8 cellular contexts compared by ENCODE assay signal in genomic region chr15:56733131-56734012, GRCh38. TPM values are rescaled to one million over a fixed set of nuclear protein-coding genes. Genes with fewer than 3 reads are reported as not detected.
DNase-seq lines count a peak whose midpoint lies in the region; ATAC-seq and TF ChIP-seq lines count a peak whose summit lies in the region.

TSS of gene ZNF280D (minus strand) at chr15:56733509. CDS start at chr15:56707109, 26,400 bp downstream.

- H3K9ac ChIP-seq in HUES64 (ENCODE audit: low read depth, low read length): peak within 1 kb of the TSS; percentile 92
- H3K9ac ChIP-seq in PC-3 (ENCODE audit: low read length): peak within 1 kb of the TSS; percentile 95
- H3K9ac ChIP-seq in muscle layer of colon (ENCODE audit: low read length): peak within 1 kb of the TSS; percentile 78

- CTCF ChIA-PET in Caco-2 (lab: Charles Lee) (no interaction called here), PC-3 (lab: Charles Lee) (no interaction called here)

- peak within 1 kb of the TSS; percentile 99 for H3K27ac Mint-ChIP-seq in Caco-2 (ENCODE audit: unreplicated experiment)

- H3K36me3 ChIP-seq in Caco-2 (ENCODE audit: control insufficient read depth, insufficient read depth, low read length) (no peaks in the 10 kb centered on the region; the same call in 1 of the 2 replicates), HUES64 (ENCODE audit: insufficient read depth, low read length) (no peaks in the 10 kb centered on the region), PC-3 (ENCODE audit: low read depth, low read length) (no peaks in the 10 kb centered on the region), muscle layer of colon (ENCODE audit: insufficient read depth, low read length) (no peaks in the 10 kb centered on the region)

- H3K27me3 Mint-ChIP-seq in Caco-2 (ENCODE audit: insufficient read depth, unreplicated experiment): no peaks in the 10 kb centered on the region

- peaks cover 45% of the 10 kb centered on the region for H3K79me2 ChIP-seq in PC-3 (ENCODE audit: low read length)

- peak within 1 kb of the TSS; percentile 77; the same call in 1 of the 2 replicates for H3K27ac ChIP-seq in HUES64 (ENCODE audit: low read depth, low read length)
- peak within 1 kb of the TSS; percentile 65 for H3K27ac ChIP-seq in PC-3 (ENCODE audit: low read length)
- H3K27ac ChIP-seq in muscle layer of colon (ENCODE audit: low read depth, low read length): peak within 1 kb of the TSS; percentile 88

- no peaks in the 10 kb centered on the region for H3K4me1 Mint-ChIP-seq in Caco-2 (ENCODE audit: low read depth, unreplicated experiment)

- H3K9me3 ChIP-seq in Caco-2 (no peaks in the 10 kb centered on the region), HUES64 (ENCODE audit: insufficient read depth, low read depth, low read length) (peaks cover 17% of the 10 kb centered on the region), PC-3 (ENCODE audit: low read length) (0 out of 2 replicates have a peak, but pooled peaks cover 3% of the 10 kb centered on the region), muscle layer of colon (ENCODE audit: low read length) (no peaks in the 10 kb centered on the region)

- H3K4me1 ChIP-seq in Caco-2: peaks cover 16% of the 10 kb centered on the region
- peaks cover 20% of the 10 kb centered on the region for H3K4me1 ChIP-seq in HUES64 (ENCODE audit: insufficient read depth, low read length)
- peaks cover 25% of the 10 kb centered on the region for H3K4me1 ChIP-seq in PC-3 (ENCODE audit: insufficient read depth, low read length)
- H3K4me1 ChIP-seq in muscle layer of colon (ENCODE audit: insufficient read depth, low read length): peaks cover 54% of the 10 kb centered on the region

- no peaks in the 10 kb centered on the region for H3K27me3 ChIP-seq in Caco-2 (replicated peaks; ENCODE audit: control insufficient read depth, insufficient read depth, low read length)
- H3K27me3 ChIP-seq in HUES64 (ENCODE audit: insufficient read depth, low read length): no peaks in the 10 kb centered on the region
- no peaks in the 10 kb centered on the region for H3K27me3 ChIP-seq in PC-3 (ENCODE audit: low read length)
- no peaks in the 10 kb centered on the region for H3K27me3 ChIP-seq in muscle layer of colon (ENCODE audit: control insufficient read depth in 1 of 2, insufficient read depth in 2 of 2, low read length in 2 of 2)

- peak within 1 kb of the TSS; percentile 100 for H3K4me3 Mint-ChIP-seq in Caco-2 (ENCODE audit: unreplicated experiment)

- H3F3A ChIP-seq in PC-3 (ENCODE audit: low read length, unreplicated experiment): no peaks in the 10 kb centered on the region

- POLR2A ChIA-PET in Caco-2 (lab: Charles Lee) (interaction anchor here (0.5 kb wide), 1 partner anchor 168 kb away, joined by 3 read pairs; no protein-coding TSS in a partner anchor), PC-3 (lab: Charles Lee; ENCODE audit: unreplicated experiment) (interaction anchor here (0.6 kb wide), 1 partner anchor 101 kb away, joined by 4 read pairs; no protein-coding TSS in a partner anchor)

- peak; percentile 79 for ATAC-seq in GM21423 (IDR thresholded peaks at IDR 0.05; ENCODE audit: unreplicated experiment)
- ATAC-seq in PC-3: peak; percentile 84

- H3K4me3 ChIP-seq in Caco-2 (ENCODE audit: low read depth, low read length) (peak within 1 kb of the TSS; percentile 76), HUES64 (ENCODE audit: low read length) (peak within 1 kb of the TSS; percentile 69), PC-3 (ENCODE audit: low read length) (peak within 1 kb of the TSS; percentile 95), epithelial cell of proximal tubule (ENCODE audit: low read depth, low read length) (peak within 1 kb of the TSS; percentile 70), muscle layer of colon (ENCODE audit: low read depth in 1 of 2, low read length in 2 of 2) (peak within 1 kb of the TSS; percentile 66 to 79)

- H2AFZ ChIP-seq in PC-3 (ENCODE audit: low read length): peak within 1 kb of the TSS; percentile 90

- no peaks in the 10 kb centered on the region for H4K20me1 ChIP-seq in PC-3 (ENCODE audit: low read length)

- BruUV-seq in Caco-2 (replicated peaks; lab: Mats Ljungman, UMichigan) (TSS peak; percentile 84), PC-3 (replicated peaks; lab: Mats Ljungman, UMichigan) (no TSS peak)

- intact Hi-C loops in Caco-2 (cut with micrococcal nuclease; ENCODE audit: unreplicated experiment): loop anchor here (1.0 to 10.0 kb wide), 3 partner anchors 40 to 239 kb away; no protein-coding TSS in a partner anchor
- intact Hi-C loops in PC-3 (cut with micrococcal nuclease): loop anchor here (2.0 to 10.0 kb wide), 3 partner anchors 74 to 237 kb away; partner anchors contain the start of gene TCF12

- no peaks in the 10 kb centered on the region for H3K36me3 Mint-ChIP-seq in Caco-2 (ENCODE audit: insufficient read depth, unreplicated experiment)

- WGBS in HUES64: 96% methylated on average over 101 of the region's 101 CpGs

- DNase-seq in Caco-2 (peak; percentile 89), PC-3 (peak; percentile 73), activated T-cell treated with anti-CD3 and anti-CD28 coated beads for 48 hours (ENCODE audit: low read depth) (peak; percentile 77), epithelial cell of proximal tubule (ENCODE audit: low read depth) (no peak)
- DNase-seq in stimulated activated CD8-positive, alpha-beta memory T cell treated with anti-CD3 and anti-CD28 coated beads, Interleukin-7, amount 100 ng/mL, for 24 hours (ENCODE audit: low read depth): peak; percentile 58

- peaks cover 19% of the 10 kb centered on the region for H3K9me3 Mint-ChIP-seq in Caco-2 (ENCODE audit: unreplicated experiment)

- H3K9me2 ChIP-seq in PC-3 (replicated peaks; ENCODE audit: low read length): no peaks in the 10 kb centered on the region

- H3K4me2 ChIP-seq in PC-3 (ENCODE audit: low read length): peak within 1 kb of the TSS; percentile 99

- TF ChIP-seq CTCF in Caco-2 (IDR thresholded peaks at IDR 0.05; ENCODE audit: insufficient read depth in 1 of 2, low read depth in 1 of 2, low read length in 1 of 2, severe bottlenecking in 1 of 2, unreplicated experiment in 1 of 2) (no peak), PC-3 (conservative IDR thresholded peaks at IDR 0.05; ENCODE audit: low read depth, low read length) (no peak), epithelial cell of proximal tubule (conservative IDR thresholded peaks at IDR 0.05; ENCODE audit: low read depth, low read length) (no peak)

RNA-seq across cellular contexts. Expression of gene ZNF280D, which starts in this region (rescaled TPM):
- total RNA-seq in Caco-2 (2022) (28.7 and 31.0 TPM in 2 replicates), PC-3 (2014; rRNA removed) (7.4 and 8.7 TPM in 2 replicates), epithelial cell of proximal tubule (8.0 and 10.6 TPM in 2 replicates)
- polyA plus RNA-seq in HUES64 (2013, experiment 1 of 2): 8.9 TPM
- polyA plus RNA-seq in HUES64 (2013, experiment 2 of 2): 8.6 TPM
